Comparison of ENCODE assay signal across 9 cellular contexts in genomic region chr13:76980075-76980718, GRCh38. TPM values are rescaled to one million over a fixed set of nuclear protein-coding genes. Genes with fewer than 3 reads are reported as not detected.
DNase-seq lines count a peak whose midpoint lies in the region; ATAC-seq, FAIRE-seq and TF ChIP-seq lines count a peak whose summit lies in the region.
"Had no signal": no experiment of that assay in that cellular context is flagged by ENCODE, and none has a peak within 500 bp of the region (broad histone marks: within the 10 kb centered on the region; RNA-seq: fewer than 3 reads in every experiment).

No MANE protein-coding gene starts in this region.

- no peaks in the 10 kb centered on the region for H3K79me2 ChIP-seq in GM23248 (ENCODE audit: insufficient read depth)

- H3K9me3 ChIP-seq in GM23248 (ENCODE audit: low read depth), result no peaks in the 10 kb centered on the region
- H3K9me3 ChIP-seq in T-helper 17 cell (ENCODE audit: control insufficient read depth, low read length, poor library complexity, severe bottlenecking), result no peaks in the 10 kb centered on the region
- H3K9me3 ChIP-seq in small intestine (ENCODE audit: control insufficient read depth, low read depth), result no peaks in the 10 kb centered on the region

- no peak overlapping the region for H3K27ac Mint-ChIP-seq in T-helper 17 cell

- peak; percentile 95 for TF ChIP-seq CTCF in GM12864 (IDR thresholded peaks at IDR 0.05; ENCODE audit: low read depth, low read length, missing control alignments)
- TF ChIP-seq CTCF in LNCAP (IDR thresholded peaks at IDR 0.05), result peak; percentile 91

- H3K9ac ChIP-seq in GM23248, result peak overlapping the region; percentile 31; the same call in 1 of the 2 replicates

- H3K4me3 Mint-ChIP-seq in T-helper 17 cell, result peak overlapping the region; percentile 80

- no peaks in the 10 kb centered on the region for H3K9me2 ChIP-seq in GM23248 (ENCODE audit: insufficient read depth)

- H3K4me1 Mint-ChIP-seq in T-helper 17 cell, result peaks cover 9% of the 10 kb centered on the region

- no peaks in the 10 kb centered on the region for H3F3A ChIP-seq in GM23248 (ENCODE audit: insufficient read depth)

- no peak overlapping the region for H3K27ac ChIP-seq in GM23248
- no peak overlapping the region for H3K27ac ChIP-seq in small intestine (ENCODE audit: low read depth in 1 of 2, low read length in 1 of 2)

- in situ Hi-C loops in GM23248 (cut with MboI), result no loop called here

- FAIRE-seq in small intestine (lab: Jason Lieb, UNC), result no peak

- peaks cover 34% of the 10 kb centered on the region for H3K27me3 Mint-ChIP-seq in T-helper 17 cell

- H3K36me3 Mint-ChIP-seq in T-helper 17 cell (ENCODE audit: low read depth), result peaks cover 2% of the 10 kb centered on the region

- WGBS in GM23248 (ENCODE audit: low coverage in 1 of 2, low lambda C conversion rate in 2 of 2, missing lambda C conversion rate in 2 of 2), 2 experiments, result 2 to 3% methylated on average over 33 to 34 of the region's 34 CpGs
- 4% methylated on average over 26 to 34 of the region's 34 CpGs for WGBS in small intestine, 3 donors

- no peaks in the 10 kb centered on the region for H3K4me1 ChIP-seq in GM23248 (ENCODE audit: insufficient read depth)
- no peaks in the 10 kb centered on the region for H3K4me1 ChIP-seq in small intestine (ENCODE audit: control insufficient read depth in 2 of 2, insufficient read depth in 1 of 2, low read depth in 1 of 2, low read length in 1 of 2)

- H3K27me3 ChIP-seq in GM23248 (replicated peaks; ENCODE audit: insufficient read depth) (peaks cover 12% of the 10 kb centered on the region), small intestine (ENCODE audit: control insufficient read depth in 2 of 2, insufficient read depth in 2 of 2, low read length in 2 of 2) (no peaks in the 10 kb centered on the region)

- DNase-seq in GM12864 (ENCODE audit: low read depth) (no peak), GM23248 (peak; percentile 78), T-helper 17 cell (peak; percentile 79 to 90 (median 90)), amygdala (lab: John Stamatoyannopoulos, UW) (peak in 52 of 56 donors; percentile 2 to 83 (median 42)), hypothalamus (lab: John Stamatoyannopoulos, UW) (peak in 49 of 51 donors; percentile 6 to 86 (median 51)), small intestine (peak; percentile 55), NCI-H187 treated with DMSO at 0.1 percent for 48 hours (lab: John Stamatoyannopoulos, UW) (no peak)

- H3K4me3 ChIP-seq in GM12864 (ENCODE audit: low read depth, low read length) (no peak overlapping the region), GM23248 (peak overlapping the region; percentile 60), small intestine (ENCODE audit: low read depth in 1 of 2, low read length in 2 of 2) (no peak overlapping the region)

- no peaks in the 10 kb centered on the region for H3K36me3 ChIP-seq in GM23248 (ENCODE audit: low read depth)
- no peaks in the 10 kb centered on the region for H3K36me3 ChIP-seq in small intestine (ENCODE audit: control insufficient read depth in 2 of 2, insufficient read depth in 2 of 2, low read length in 2 of 2)

- peak overlapping the region; percentile 69 for H2AFZ ChIP-seq in GM23248

- peak overlapping the region; percentile 92 for H3K4me2 ChIP-seq in GM23248 (ENCODE audit: unreplicated experiment)

- peak; percentile 98 for ATAC-seq in T-helper 17 cell

- no peaks in the 10 kb centered on the region for H4K20me1 ChIP-seq in GM23248 (ENCODE audit: insufficient read depth)

RNA-seq across cellular contexts. Expression of gene CLN5, which starts 11.7 kb away (rescaled TPM):
- total RNA-seq in GM23248 (2014; rRNA removed; shearing (Covaris generic)), result 32.4 and 35.9 TPM in 2 replicates
- polyA plus RNA-seq in GM23248 (2016; fragmentation: Nextera tagmentation; extraction: Ambion mirVana), result 35.3 and 36.4 TPM in 2 replicates
- total RNA-seq in T-helper 17 cell, result 10 to 100 TPM; 21.5 to 32.8 TPM
- 10 to 100 TPM in 1 of 3 donors, 1 to 10 TPM in 2; 4.0 to 13.4 (median 9.7) TPM for polyA plus RNA-seq in small intestine

RNA-seq across cellular contexts. Expression of gene ACOD1, which starts 31.9 kb away (rescaled TPM):
- not detected in 2 replicates for total RNA-seq in GM23248 (2014; rRNA removed; shearing (Covaris generic))
- not detected in 2 replicates for polyA plus RNA-seq in GM23248 (2016; fragmentation: Nextera tagmentation; extraction: Ambion mirVana)
- not detected for total RNA-seq in T-helper 17 cell
- polyA plus RNA-seq in small intestine, result not detected
- total RNA-seq: renal cortical epithelial cell had no signal

RNA-seq across cellular contexts. Expression of gene FBXL3, which starts 46.8 kb away (rescaled TPM):
- total RNA-seq in GM23248 (2014; rRNA removed; shearing (Covaris generic)), result 76.1 and 83.1 TPM in 2 replicates
- polyA plus RNA-seq in GM23248 (2016; fragmentation: Nextera tagmentation; extraction: Ambion mirVana) (44.8 and 45.1 TPM in 2 replicates), small intestine (10 to 100 TPM; 20.6 to 33.5 (median 28.0) TPM)
- 10 to 100 TPM; 74.3 to 81.2 TPM for total RNA-seq in T-helper 17 cell

Comparison
In these comparisons a context has a peak if more than half of its experiments do, and no peak if none do; other contexts are left out.
1. DNase-seq: peak in GM23248 (single experiment), T-helper 17 cell (3 of 3), amygdala (52 of 56), hypothalamus (49 of 51) and small intestine (single experiment); none in GM12864 (single experiment) and NCI-H187 treated with DMSO at 0.1 percent for 48 hours (single experiment).